In genomic region chr1:148263906-148264255, GRCh38 we compare ENCODE assay signal across 8 cellular contexts.
DNase-seq lines count a peak whose midpoint lies in the region; ATAC-seq and TF ChIP-seq lines count a peak whose summit lies in the region.

No MANE protein-coding gene starts in this region.

- H3K4me1 ChIP-seq in mucosa of rectum (ENCODE audit: control insufficient read depth in 2 of 2, insufficient read depth in 2 of 2, low read length in 2 of 2) = peaks cover 0 to 6% of the 10 kb centered on the region in 2 donors

- CTCF ChIA-PET in CD4-positive, alpha-beta T cell (lab: Charles Lee) = no interaction called here
- CTCF ChIA-PET in MCF 10A (lab: Yijun Ruan, JAX) = no interaction called here
- CTCF ChIA-PET in GM10248 (lab: Yijun Ruan, JAX) = no interaction called here

- peak overlapping the region; percentile 64 for H3K27ac ChIP-seq in CD4-positive, alpha-beta T cell (ENCODE audit: low read depth, low read length)
- peak overlapping the region; percentile 70 to 76 for H3K27ac ChIP-seq in mucosa of rectum (ENCODE audit: low read depth in 2 of 2, low read length in 2 of 2)

- no peaks in the 10 kb centered on the region for H3K27me3 Mint-ChIP-seq in CD4-positive, alpha-beta T cell
- no peaks in the 10 kb centered on the region for H3K27me3 Mint-ChIP-seq in MCF 10A (ENCODE audit: insufficient read depth, unreplicated experiment)

- H3K36me3 ChIP-seq in mucosa of rectum (ENCODE audit: control insufficient read depth in 2 of 2, insufficient read depth in 2 of 2, low read length in 2 of 2) = no peaks in the 10 kb centered on the region

- peak in 4 of 10 experiments; percentile 13 to 26 (median 14) for DNase-seq in CD4-positive, alpha-beta T cell
- DNase-seq in MCF 10A (ENCODE audit: unreplicated experiment) (no peak), hypothalamus (lab: John Stamatoyannopoulos, UW) (no peak), NCI-H2029 treated with DMSO at 0.1 percent for 48 hours (lab: John Stamatoyannopoulos, UW) (no peak), GM10248 (ENCODE audit: extremely low spot score) (no peak)

- no peak for TF ChIP-seq CTCF in CD4-positive, alpha-beta T cell (IDR thresholded peaks at IDR 0.05)
- no peak for TF ChIP-seq CTCF in MCF 10A (IDR thresholded peaks at IDR 0.05; ENCODE audit: unreplicated experiment)
- TF ChIP-seq CTCF in GM10248 (IDR thresholded peaks at IDR 0.05; ENCODE audit: control extremely low read depth, extremely low read depth, low read depth, missing control alignments) = no peak

- H3K4me3 ChIP-seq in mucosa of rectum (ENCODE audit: low read length in 2 of 2) = peak overlapping the region; percentile 65 to 93

- peaks cover 7% of the 10 kb centered on the region for H3K36me3 Mint-ChIP-seq in CD4-positive, alpha-beta T cell (ENCODE audit: low read depth)
- H3K36me3 Mint-ChIP-seq in MCF 10A (ENCODE audit: insufficient read depth, unreplicated experiment) = no peaks in the 10 kb centered on the region

- peak overlapping the region; percentile 74 to 77 for H3K9ac ChIP-seq in mucosa of rectum (ENCODE audit: low read depth in 1 of 2, low read length in 2 of 2)

- peak overlapping the region; percentile 87 for H3K27ac Mint-ChIP-seq in CD4-positive, alpha-beta T cell
- peak overlapping the region; percentile 99 for H3K27ac Mint-ChIP-seq in MCF 10A (ENCODE audit: low read depth, unreplicated experiment)

- no peaks in the 10 kb centered on the region for H3K9me3 Mint-ChIP-seq in CD4-positive, alpha-beta T cell
- peaks cover 7% of the 10 kb centered on the region for H3K9me3 Mint-ChIP-seq in MCF 10A (ENCODE audit: unreplicated experiment)

- no peaks in the 10 kb centered on the region for H3K9me3 ChIP-seq in CD4-positive, alpha-beta T cell (ENCODE audit: control insufficient read depth, low read length)
- no peaks in the 10 kb centered on the region for H3K9me3 ChIP-seq in mucosa of rectum (ENCODE audit: control insufficient read depth in 2 of 2, low read length in 2 of 2)

- POLR2A ChIA-PET in CD4-positive, alpha-beta T cell (lab: Charles Lee) = interaction anchor here (0.5 to 1.2 kb wide), 8 partner anchors 12 to 593 kb away, joined by 3 to 30 read pairs (median 3); partner anchors contain the start of gene ACP6
- POLR2A ChIA-PET in MCF 10A (lab: Yijun Ruan, JAX) (interaction anchor here (0.6 to 3.0 kb wide), 9 partner anchors 8 to 547 kb away, joined by 3 to 45 read pairs (median 4); partner anchors contain the start of gene NBPF11), GM10248 (lab: Yijun Ruan, JAX) (interaction anchor here (0.8 to 1.6 kb wide), 6 partner anchors 52 to 259 kb away, joined by 3 to 30 read pairs (median 6); no protein-coding TSS in a partner anchor)

- intact Hi-C loops in CD4-positive, alpha-beta T cell (cut with DNase I, micrococcal nuclease) = loop anchor here in 1 of 2 experiments (5.0 kb wide), 1 partner anchor 68 kb away; no protein-coding TSS in a partner anchor
- intact Hi-C loops in MCF 10A (cut with micrococcal nuclease) = loop anchor here (1.0 kb wide), 2 partner anchors 70 to 124 kb away; no protein-coding TSS in a partner anchor

- H3K27me3 ChIP-seq in CD4-positive, alpha-beta T cell (ENCODE audit: control insufficient read depth, insufficient read depth, low read length) = no peaks in the 10 kb centered on the region
- H3K27me3 ChIP-seq in mucosa of rectum (ENCODE audit: control insufficient read depth in 2 of 2, insufficient read depth in 2 of 2, low read length in 2 of 2) = no peaks in the 10 kb centered on the region

- H3K4me3 Mint-ChIP-seq in CD4-positive, alpha-beta T cell = peak overlapping the region; percentile 90
- H3K4me3 Mint-ChIP-seq in MCF 10A (ENCODE audit: unreplicated experiment) = peak overlapping the region; percentile 82

- no TSS peak for BruUV-seq in MCF 10A (replicated peaks; lab: Mats Ljungman, UMichigan)

- peaks cover 15% of the 10 kb centered on the region for H3K4me1 Mint-ChIP-seq in CD4-positive, alpha-beta T cell (ENCODE audit: low read depth)
- peaks cover 13% of the 10 kb centered on the region for H3K4me1 Mint-ChIP-seq in MCF 10A (ENCODE audit: insufficient read depth, unreplicated experiment)

- ATAC-seq in CD4-positive, alpha-beta T cell (ENCODE audit: poor library complexity) = peak; percentile 25
- ATAC-seq in HG03432 (IDR thresholded peaks at IDR 0.05; ENCODE audit: unreplicated experiment) = peak; percentile 5
- no peak for ATAC-seq in GM18498 (IDR thresholded peaks at IDR 0.05; ENCODE audit: unreplicated experiment)
